Comparison of ENCODE assay signal across 9 cellular contexts in genomic region chr2:118371500-118371899, GRCh38.
A peak's percentile ranks its signal among the peaks of the same experiment; 100 is the strongest.
DNase-seq lines count a peak whose midpoint lies in the region; ATAC-seq and TF ChIP-seq lines count a peak whose summit lies in the region.
"Had no signal": no experiment of that assay in that cellular context is flagged by ENCODE, and none has a peak within 500 bp of the region (broad histone marks: within the 10 kb centered on the region; RNA-seq: fewer than 3 reads in every experiment).

No MANE protein-coding gene starts in this region.

- DNase-seq in NCI-H446 (lab: John Stamatoyannopoulos, UW) (peak; percentile 7 to 36), NCI-H446 treated with DMSO at 0.1 percent for 48 hours (lab: John Stamatoyannopoulos, UW) (no peak), islet precursor cell (peak; percentile 81), activated gamma-delta T cell treated with Interleukin-2 at 50 U/mL for 16 hours (no peak)
- DNase-seq in effector memory CD4-positive, alpha-beta T cell = no peak
- no peak for DNase-seq in activated CD4-positive, alpha-beta T cell treated with anti-CD3 and anti-CD28 coated beads, Interleukin-2, amount 50 U/mL, for 48 hours

- ATAC-seq in HG02885 (IDR thresholded peaks at IDR 0.05; ENCODE audit: poor library complexity, unreplicated experiment) (peak; percentile 50), SK-N-SH treated with all-trans-retinoic acid at 6 μM for 48 hours (peak; percentile 92)

- no peaks in the 10 kb centered on the region for H3K9me3 ChIP-seq in effector memory CD4-positive, alpha-beta T cell (ENCODE audit: control insufficient read depth, low read length)

- H3K36me3 ChIP-seq in effector memory CD4-positive, alpha-beta T cell (ENCODE audit: control insufficient read depth, insufficient read depth, low read length) = no peaks in the 10 kb centered on the region

- no peak overlapping the region for H3K27ac ChIP-seq in effector memory CD4-positive, alpha-beta T cell (ENCODE audit: insufficient read depth, low read length, poor library complexity, severe bottlenecking)
- H3K27ac ChIP-seq: skin epidermis had no signal

- H3K27me3 ChIP-seq in effector memory CD4-positive, alpha-beta T cell (replicated peaks; ENCODE audit: control insufficient read depth, insufficient read depth, low read length, poor library complexity, severe bottlenecking) = no peaks in the 10 kb centered on the region

- H3K4me1 ChIP-seq in effector memory CD4-positive, alpha-beta T cell (ENCODE audit: control insufficient read depth, insufficient read depth, low read length, poor library complexity, severe bottlenecking) = no peaks in the 10 kb centered on the region

- H3K4me3 ChIP-seq in effector memory CD4-positive, alpha-beta T cell (ENCODE audit: insufficient read depth, low read depth, low read length, poor library complexity, severe bottlenecking) = no peak overlapping the region
- H3K4me3 ChIP-seq: skin epidermis had no signal

TF ChIP-seq in SK-N-SH treated with all-trans-retinoic acid at 6 μM for 48 hours, 23 proteins besides CTCF, POLR2A, EP300 and RAD21:
- no peak for TF ChIP-seq ZFP30 (CRISPR knock-in tag; IDR thresholded peaks at IDR 0.05)

Comparison
In these comparisons a context has a peak if more than half of its experiments do, and no peak if none do; other contexts are left out.
1. DNase-seq: peak in NCI-H446 (2 of 2) and islet precursor cell (single experiment); none in NCI-H446 treated with DMSO at 0.1 percent for 48 hours (single experiment), effector memory CD4-positive, alpha-beta T cell (0 of 3), activated CD4-positive, alpha-beta T cell treated with anti-CD3 and anti-CD28 coated beads, Interleukin-2, amount 50 U/mL, for 48 hours (0 of 2) and activated gamma-delta T cell treated with Interleukin-2 at 50 U/mL for 16 hours (single experiment).